22 cellular contexts compared by ENCODE assay signal in genomic region chr4:83067058-83067639, GRCh38. TPM values are rescaled to one million over a fixed set of nuclear protein-coding genes. Genes with fewer than 3 reads are reported as not detected.
DNase-seq lines count a peak whose midpoint lies in the region; ATAC-seq and TF ChIP-seq lines count a peak whose summit lies in the region.
"Had no signal": no experiment of that assay in that cellular context is flagged by ENCODE, and none has a peak within 500 bp of the region (broad histone marks: within the 10 kb centered on the region; RNA-seq: fewer than 3 reads in every experiment).

No MANE protein-coding gene starts in this region.

- no peak overlapping the region for H3K4me3 Mint-ChIP-seq in Calu3 (ENCODE audit: low read depth, unreplicated experiment)
- H3K4me3 Mint-ChIP-seq: CD14-positive monocyte, GM23338, T-helper 17 cell had no signal

- TF ChIP-seq CTCF in Calu3 (IDR thresholded peaks at IDR 0.05; ENCODE audit: unreplicated experiment), result no peak
- no peak for TF ChIP-seq CTCF in RWPE2 (IDR thresholded peaks at IDR 0.05; ENCODE audit: poor library complexity, severe bottlenecking)
- no peak for TF ChIP-seq CTCF in lower lobe of right lung (IDR thresholded peaks at IDR 0.05)

- no peak overlapping the region for H3K27ac Mint-ChIP-seq in Calu3 (ENCODE audit: unreplicated experiment)
- H3K27ac Mint-ChIP-seq: GM23338, T-helper 17 cell had no signal

- peaks cover 69% of the 10 kb centered on the region for H3K36me3 ChIP-seq in RWPE2 (ENCODE audit: low read depth)
- peaks cover 97% of the 10 kb centered on the region for H3K36me3 ChIP-seq in lower lobe of right lung

- H3K27me3 ChIP-seq in RWPE2 (ENCODE audit: insufficient read depth, poor library complexity, severe bottlenecking) (no peaks in the 10 kb centered on the region), lower lobe of right lung (ENCODE audit: low read depth) (no peaks in the 10 kb centered on the region)
- H3K27me3 ChIP-seq: MG63 had no signal

- H3K4me3 ChIP-seq in RWPE2 (ENCODE audit: severe bottlenecking), result no peak overlapping the region
- H3K4me3 ChIP-seq in lower lobe of right lung, result no peak overlapping the region
- H3K4me3 ChIP-seq: GM23338, MG63 had no signal

- BruUV-seq in Calu3 (replicated peaks; lab: Mats Ljungman, UMichigan), result no TSS peak

- CTCF ChIA-PET in Calu3 (lab: Charles Lee), result no interaction called here

- H3K4me1 ChIP-seq in RWPE2 (ENCODE audit: insufficient read depth, poor library complexity, severe bottlenecking), result peaks cover 20% of the 10 kb centered on the region
- H3K4me1 ChIP-seq in lower lobe of right lung, result no peaks in the 10 kb centered on the region

- DNase-seq in Calu3 (peak; percentile 3), LHCN-M2 (ENCODE audit: low read depth) (peak; percentile 15), RWPE2 (ENCODE audit: low spot score) (no peak), renal cortical epithelial cell (ENCODE audit: low read depth) (peak; percentile 1), lower lobe of right lung (no peak), NCI-H2107 treated with DMSO at 0.1 percent for 48 hours (lab: John Stamatoyannopoulos, UW; ENCODE audit: unreplicated experiment) (no peak), NCI-H1092 (lab: John Stamatoyannopoulos, UW) (no peak)
- DNase-seq: AML-193, DMS153, GF-D8, HCEC 1CT, MG63, NCI-H1092 treated with DMSO at 0.1 percent for 48 hours, NCI-H146, NCI-H2029 treated with DMSO at 0.1 percent for 48 hours, NCI-H510A, NCI-H774, T-helper 17 cell had no signal

- H3K4me1 Mint-ChIP-seq in Calu3 (ENCODE audit: low read depth, unreplicated experiment), result no peaks in the 10 kb centered on the region
- H3K4me1 Mint-ChIP-seq: GM23338 had no signal

- peaks cover 15% of the 10 kb centered on the region for H3K36me3 Mint-ChIP-seq in Calu3 (ENCODE audit: insufficient read depth, unreplicated experiment)

- H3K9me3 Mint-ChIP-seq in Calu3 (ENCODE audit: low read depth, unreplicated experiment), result no peaks in the 10 kb centered on the region
- H3K9me3 Mint-ChIP-seq: CD14-positive monocyte, GM23338 had no signal

- H3K27ac ChIP-seq in RWPE2 (ENCODE audit: poor library complexity, severe bottlenecking) (peak overlapping the region; percentile 21), lower lobe of right lung (no peak overlapping the region)
- H3K27ac ChIP-seq: KMS-11 had no signal

- H3K9me3 ChIP-seq in RWPE2 (ENCODE audit: severe bottlenecking) (no peaks in the 10 kb centered on the region), lower lobe of right lung (no peaks in the 10 kb centered on the region)
- H3K9me3 ChIP-seq: MG63 had no signal

- intact Hi-C loops in Calu3 (cut with micrococcal nuclease; ENCODE audit: unreplicated experiment) (no loop called here), lower lobe of right lung (cut with DNase I) (no loop called here)

- ATAC-seq in RWPE2 (ENCODE audit: low read depth), result peak; percentile 68
- ATAC-seq in lower lobe of right lung, result no peak
- ATAC-seq: GM23338, T-helper 17 cell had no signal

- H3K27me3 Mint-ChIP-seq in Calu3 (ENCODE audit: unreplicated experiment), result no peaks in the 10 kb centered on the region
- H3K27me3 Mint-ChIP-seq: T-helper 17 cell had no signal

RNA-seq across cellular contexts. Expression of gene COPS4, which starts 32.2 kb away (rescaled TPM):
- 21.0 and 21.7 TPM in 2 replicates for total RNA-seq in Calu3 (2022)
- 59.2 and 65.0 TPM in 2 replicates for total RNA-seq in LHCN-M2 (2014; rRNA removed)
- polyA plus RNA-seq in LHCN-M2 (2012), result 46.8 TPM
- total RNA-seq in renal cortical epithelial cell, result 80.6 and 89.5 TPM in 2 replicates
- 27.7 TPM for total RNA-seq in lower lobe of right lung

RNA-seq across cellular contexts. Expression of gene PLAC8, which starts 47.4 kb away (rescaled TPM):
- total RNA-seq in Calu3 (2022) (6.3 and 12.6 TPM in 2 replicates), LHCN-M2 (2014; rRNA removed) (9.2 and 12.5 TPM in 2 replicates), renal cortical epithelial cell (0.35 and 4.8 TPM in 2 replicates), lower lobe of right lung (115 TPM)
- 43.0 TPM for polyA plus RNA-seq in LHCN-M2 (2012)
- total RNA-seq: SK-MEL-5 had no signal

RNA-seq across cellular contexts. Expression of gene LIN54, which starts 56.5 kb away (rescaled TPM):
- total RNA-seq in Calu3 (2022) (16.3 and 16.4 TPM in 2 replicates), LHCN-M2 (2014; rRNA removed) (26.0 and 29.4 TPM in 2 replicates), renal cortical epithelial cell (10.3 and 11.5 TPM in 2 replicates), lower lobe of right lung (14.7 TPM)
- polyA plus RNA-seq in LHCN-M2 (2012), result 4.3 TPM

Comparison
In these comparisons a context has a peak if more than half of its experiments do, and no peak if none do; other contexts are left out.
1. DNase-seq: peak in Calu3 (single experiment), LHCN-M2 (single experiment) and renal cortical epithelial cell (single experiment); none in RWPE2 (single experiment), lower lobe of right lung (single experiment), NCI-H2107 treated with DMSO at 0.1 percent for 48 hours (single experiment) and NCI-H1092 (single experiment).